In the genomic region with DNA sequence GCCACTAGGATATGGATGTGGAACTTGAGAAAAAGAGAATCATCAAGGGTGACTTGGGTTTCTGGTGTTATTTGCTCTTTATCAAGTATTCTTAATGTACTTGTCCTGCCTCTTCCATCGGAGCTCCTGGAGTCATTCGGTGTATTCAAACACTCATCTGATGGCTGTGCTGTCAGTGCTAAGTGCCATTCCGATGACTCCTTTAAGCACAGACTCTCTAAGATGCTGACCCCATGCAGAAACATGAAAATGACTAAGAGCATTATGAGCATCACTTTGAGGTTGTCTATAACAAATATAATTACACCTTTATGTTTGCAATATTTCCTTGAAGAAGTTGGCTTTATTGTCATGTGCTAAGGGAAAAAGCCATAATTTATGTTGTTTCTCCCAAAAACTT, we compare ENCODE assay signal across 17 cellular contexts. TPM values are rescaled to one million over a fixed set of nuclear protein-coding genes. Genes with fewer than 3 reads are reported as not detected.
DNase-seq lines count a peak whose midpoint lies in the region; ATAC-seq, FAIRE-seq and TF ChIP-seq lines count a peak whose summit lies in the region.
"Had no signal": no experiment of that assay in that cellular context is flagged by ENCODE, and none has a peak within 500 bp of the region (broad histone marks: within the 10 kb centered on the region; RNA-seq: fewer than 3 reads in every experiment).

No MANE protein-coding gene starts in this region.

- no peaks in the 10 kb centered on the region for H3K27me3 Mint-ChIP-seq in GM23338 (ENCODE audit: insufficient read depth, low read depth, poor library complexity)

- H3K27ac Mint-ChIP-seq in GM23338: no peak overlapping the region
- H3K27ac Mint-ChIP-seq: H9 had no signal

- intact Hi-C loops in lower leg skin (cut with DNase I; ENCODE audit: low total_unique reads): no loop called here

- no peaks in the 10 kb centered on the region for H3K9me3 Mint-ChIP-seq in GM23338
- H3K9me3 Mint-ChIP-seq: CD4-positive, CD25-positive, alpha-beta regulatory T cell; H9 had no signal

- H3F3A ChIP-seq in GM23338 (replicated peaks; ENCODE audit: low read depth): no peaks in the 10 kb centered on the region

- TF ChIP-seq POLR2A in lower leg skin (IDR thresholded peaks at IDR 0.05): no peak

- no peak overlapping the region for H3K4me3 Mint-ChIP-seq in GM23338
- H3K4me3 Mint-ChIP-seq: H9 had no signal

- no peak overlapping the region for H3K4me2 ChIP-seq in GM23338
- H3K4me2 ChIP-seq: BLaER1 treated with 17β-estradiol and CSF1 and Interleukin-3, amounts not matched to agents 10 nM and 100 nM had no signal

- no peak overlapping the region for H2AFZ ChIP-seq in GM23338

- H3K4me3 ChIP-seq in bronchial epithelial cell (ENCODE audit: low read depth, low read length): no peak overlapping the region
- H3K4me3 ChIP-seq in GM23338: no peak overlapping the region
- H3K4me3 ChIP-seq in lower leg skin (ENCODE audit: low read depth, poor library complexity, severe bottlenecking): no peak overlapping the region
- no peak overlapping the region for H3K4me3 ChIP-seq in H7 (ENCODE audit: insufficient read depth, low read depth, low read length)
- H3K4me3 ChIP-seq: BLaER1 treated with 17β-estradiol and CSF1 and Interleukin-3, amounts not matched to agents 10 nM and 100 nM had no signal

- H4K20me1 ChIP-seq in GM23338 (replicated peaks; ENCODE audit: insufficient read depth): no peaks in the 10 kb centered on the region
- H4K20me1 ChIP-seq: BLaER1 treated with 17β-estradiol and CSF1 and Interleukin-3, amounts not matched to agents 10 nM and 100 nM had no signal

- H3K36me3 Mint-ChIP-seq in GM23338 (ENCODE audit: low read depth): no peaks in the 10 kb centered on the region
- H3K36me3 Mint-ChIP-seq: CD4-positive, CD25-positive, alpha-beta regulatory T cell had no signal

- TF ChIP-seq CTCF in bronchial epithelial cell (IDR thresholded peaks at IDR 0.05; ENCODE audit: insufficient read depth, low read length, severe bottlenecking): no peak
- no peak for TF ChIP-seq CTCF in foreskin keratinocyte (conservative IDR thresholded peaks at IDR 0.05)
- no peak for TF ChIP-seq CTCF in GM23338 (conservative IDR thresholded peaks at IDR 0.05; ENCODE audit: low read depth in 2 of 2)
- TF ChIP-seq CTCF in lower leg skin (IDR thresholded peaks at IDR 0.05): no peak

- H3K27me3 ChIP-seq in bronchial epithelial cell (ENCODE audit: control insufficient read depth, insufficient read depth, low read length) (no peaks in the 10 kb centered on the region), foreskin keratinocyte (no peaks in the 10 kb centered on the region), GM23338 (ENCODE audit: insufficient read depth) (no peaks in the 10 kb centered on the region), H7 (ENCODE audit: control insufficient read depth, insufficient read depth, low read length) (no peaks in the 10 kb centered on the region)
- H3K27me3 ChIP-seq: BLaER1 treated with 17β-estradiol and CSF1 and Interleukin-3, amounts not matched to agents 10 nM and 100 nM had no signal

- H3K36me3 ChIP-seq in bronchial epithelial cell (ENCODE audit: control insufficient read depth, insufficient read depth, low read length): no peaks in the 10 kb centered on the region
- H3K36me3 ChIP-seq in GM23338 (ENCODE audit: insufficient read depth): no peaks in the 10 kb centered on the region
- no peaks in the 10 kb centered on the region for H3K36me3 ChIP-seq in H7 (replicated peaks; ENCODE audit: control insufficient read depth, insufficient read depth, low read length)
- H3K36me3 ChIP-seq: BLaER1 treated with 17β-estradiol and CSF1 and Interleukin-3, amounts not matched to agents 10 nM and 100 nM had no signal

- no peaks in the 10 kb centered on the region for H3K79me2 ChIP-seq in GM23338 (replicated peaks; ENCODE audit: insufficient read depth)

- H3K4me1 Mint-ChIP-seq in GM23338: no peaks in the 10 kb centered on the region; the same call in 2 of the 3 replicates
- H3K4me1 Mint-ChIP-seq: CD4-positive, CD25-positive, alpha-beta regulatory T cell; H9 had no signal

- DNase-seq in EL: peak; percentile 36
- peak; percentile 48 for DNase-seq in M059J (ENCODE audit: low read depth)
- peak; percentile 82 for DNase-seq in bronchial epithelial cell (ENCODE audit: low read depth)
- peak in 1 of 2 donors; percentile 55 for DNase-seq in foreskin keratinocyte
- no peak for DNase-seq in GM23338 (ENCODE audit: low spot score)
- DNase-seq in T1000 (lab: John Stamatoyannopoulos, UW): no peak
- no peak for DNase-seq in lower leg skin (ENCODE audit: low spot score in 2 of 2)
- no peak for DNase-seq in H7
- DNase-seq: ACHN; Calu3; CD4-positive, CD25-positive, alpha-beta regulatory T cell; DMS79; GF-D8; H9 had no signal

- H3K27ac ChIP-seq in foreskin keratinocyte: no peak overlapping the region
- H3K27ac ChIP-seq in GM23338 (ENCODE audit: low read depth): no peak overlapping the region
- H3K27ac ChIP-seq: BLaER1 treated with 17β-estradiol and CSF1 and Interleukin-3, amounts not matched to agents 10 nM and 100 nM had no signal

- peaks cover 3% of the 10 kb centered on the region for H3K4me1 ChIP-seq in foreskin keratinocyte
- no peaks in the 10 kb centered on the region for H3K4me1 ChIP-seq in GM23338 (ENCODE audit: insufficient read depth)

- no peak for FAIRE-seq in bronchial epithelial cell (lab: Jason Lieb, UNC)
- FAIRE-seq: HepG2, HTR-8/SVneo had no signal

- no peaks in the 10 kb centered on the region for H3K9me2 ChIP-seq in GM23338 (ENCODE audit: insufficient read depth)

- ATAC-seq in foreskin keratinocyte (peak; percentile 77), GM23338 (no peak)

- WGBS in lower leg skin, 2 donors: 92 to 95% methylated on average over 3 of the region's 3 CpGs

TF ChIP-seq in GM23338, 12 proteins besides CTCF, POLR2A, EP300 and RAD21 (continues in another document):
- no peak for TF ChIP-seq CREB1 (CRISPR knock-in tag; IDR thresholded peaks at IDR 0.05; ENCODE audit: low read depth)
- TF ChIP-seq, protein P1, sequence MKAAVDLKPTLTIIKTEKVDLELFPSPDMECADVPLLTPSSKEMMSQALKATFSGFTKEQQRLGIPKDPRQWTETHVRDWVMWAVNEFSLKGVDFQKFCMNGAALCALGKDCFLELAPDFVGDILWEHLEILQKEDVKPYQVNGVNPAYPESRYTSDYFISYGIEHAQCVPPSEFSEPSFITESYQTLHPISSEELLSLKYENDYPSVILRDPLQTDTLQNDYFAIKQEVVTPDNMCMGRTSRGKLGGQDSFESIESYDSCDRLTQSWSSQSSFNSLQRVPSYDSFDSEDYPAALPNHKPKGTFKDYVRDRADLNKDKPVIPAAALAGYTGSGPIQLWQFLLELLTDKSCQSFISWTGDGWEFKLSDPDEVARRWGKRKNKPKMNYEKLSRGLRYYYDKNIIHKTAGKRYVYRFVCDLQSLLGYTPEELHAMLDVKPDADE (IDR thresholded peaks at IDR 0.05): no peak
- TF ChIP-seq JUNB (IDR thresholded peaks at IDR 0.05; ENCODE audit: unreplicated experiment): no peak
- TF ChIP-seq ZNF331 (CRISPR knock-in tag; IDR thresholded peaks at IDR 0.05; ENCODE audit: low read depth): no peak
- no peak for TF ChIP-seq STAT1 (IDR thresholded peaks at IDR 0.05; ENCODE audit: unreplicated experiment)
- TF ChIP-seq EZH2phosphoT487 (IDR thresholded peaks at IDR 0.05; ENCODE audit: unreplicated experiment): no peak

RNA-seq across cellular contexts. Expression of gene RPL5, which starts 11.3 kb away (rescaled TPM):
- 775 and 878 TPM in 2 replicates for total RNA-seq in M059J (2014; rRNA removed; shearing (Covaris generic))
- 2,039 and 2,641 TPM in 2 replicates for total RNA-seq in bronchial epithelial cell
- 1,610 and 1,618 TPM in 2 replicates for total RNA-seq in foreskin keratinocyte
- 1,656 and 1,722 TPM in 2 replicates for polyA plus RNA-seq in foreskin keratinocyte
- total RNA-seq in GM23338 (2014; rRNA removed; shearing (Covaris generic)): 2,030 and 2,182 TPM in 2 replicates
- polyA plus RNA-seq in GM23338 (2016; fragmentation: Nextera tagmentation; extraction: Ambion mirVana): 3,547 and 4,172 TPM in 2 replicates
- 1,000 to 10,000 TPM; 1,244 to 1,829 (median 1,582) TPM for total RNA-seq in lower leg skin
- 1,934 and 2,538 TPM in 2 replicates for total RNA-seq in H7 (2014; rRNA removed; shearing (Covaris generic))

RNA-seq across cellular contexts. Expression of gene EVI5, which starts 35.6 kb away (rescaled TPM):
- 3.0 and 7.7 TPM in 2 replicates for total RNA-seq in M059J (2014; rRNA removed; shearing (Covaris generic))
- total RNA-seq in bronchial epithelial cell (21.1 and 42.2 TPM in 2 replicates), foreskin keratinocyte (31.5 and 38.5 TPM in 2 replicates), lower leg skin (10 to 100 TPM; 14.2 to 26.3 (median 21.4) TPM)
- polyA plus RNA-seq in foreskin keratinocyte (2.6 and 3.3 TPM in 2 replicates), GM23338 (2016; fragmentation: Nextera tagmentation; extraction: Ambion mirVana) (16.7 and 24.8 TPM in 2 replicates)
- total RNA-seq in GM23338 (2014; rRNA removed; shearing (Covaris generic)): 6.5 and 15.6 TPM in 2 replicates
- total RNA-seq in H7 (2014; rRNA removed; shearing (Covaris generic)): 4.4 and 16.1 TPM in 2 replicates

Comparison
In these comparisons a context has a peak if more than half of its experiments do, and no peak if none do; other contexts are left out.
1. DNase-seq: peak in EL (single experiment), M059J (single experiment) and bronchial epithelial cell (single experiment); none in GM23338 (single experiment), T1000 (single experiment), lower leg skin (0 of 2) and H7 (single experiment).